12 cellular contexts compared by ENCODE assay signal in the genomic region with DNA sequence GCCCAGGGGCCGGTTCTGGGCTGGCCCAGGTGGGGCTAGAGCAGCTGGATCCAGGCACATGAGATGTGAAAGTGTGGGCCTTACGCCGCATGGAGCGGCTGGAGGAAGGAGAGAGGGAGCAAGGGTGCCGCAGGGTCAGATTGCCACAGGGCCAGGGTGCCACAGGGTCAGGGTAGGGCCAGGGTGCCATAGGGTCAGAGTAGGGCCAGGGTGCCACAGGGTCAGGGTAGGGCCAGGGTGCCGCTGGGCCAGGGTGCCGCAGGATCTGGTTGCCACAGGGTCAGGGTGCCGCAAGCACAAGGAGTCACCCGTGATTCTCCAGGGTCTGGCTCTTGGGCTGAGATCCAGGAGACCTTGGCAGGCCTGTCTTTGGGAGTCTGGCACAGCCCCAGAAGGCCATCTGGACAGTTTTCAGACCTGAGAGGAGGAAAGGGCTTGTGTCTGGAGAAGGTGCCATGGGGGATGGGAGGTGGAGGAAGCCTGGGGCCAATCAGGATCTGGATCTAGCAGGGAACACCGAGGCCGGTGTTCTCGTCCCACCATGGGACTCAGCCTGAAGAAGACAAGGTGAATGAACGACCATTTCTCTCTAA. TPM values are rescaled to one million over a fixed set of nuclear protein-coding genes. Genes with fewer than 3 reads are reported as not detected.
DNase-seq lines count a peak whose midpoint lies in the region; ATAC-seq and TF ChIP-seq lines count a peak whose summit lies in the region.
"Had no signal": no experiment of that assay in that cellular context is flagged by ENCODE, and none has a peak within 500 bp of the region (broad histone marks: within the 10 kb centered on the region; RNA-seq: fewer than 3 reads in every experiment).

No MANE protein-coding gene starts in this region.

- H3K9me3 ChIP-seq in uterus (no peaks in the 10 kb centered on the region), trophoblast cell (ENCODE audit: insufficient read depth, low read depth, low read length) (no peaks in the 10 kb centered on the region)

- H3K27ac Mint-ChIP-seq in activated naive CD4-positive, alpha-beta T cell treated with anti-CD3 and anti-CD28 coated beads, Interleukin-2, amount 50 U/mL, for 24 hours: peak overlapping the region; percentile 46
- no peak overlapping the region for H3K27ac Mint-ChIP-seq in stimulated activated memory B cell treated with anti-CD40 and anti-IgM and Interleukin-4, amounts not matched to agents 10 μg/mL and 1 μg/mL and 100 μg/mL, for 72 hours

- H2BK5ac ChIP-seq in trophoblast cell (ENCODE audit: low read depth, low read length, poor library complexity): no peak overlapping the region

- no CpG with 5 or more reads among the region's 13 CpGs for WGBS in trophoblast cell (ENCODE audit: extremely low coverage, insufficient coverage, insufficient read length)

- intact Hi-C loops in uterus (cut with DNase I; ENCODE audit: low total_unique reads): no loop called here

- H3K36me3 ChIP-seq in uterus (no peaks in the 10 kb centered on the region), trophoblast cell (ENCODE audit: control insufficient read depth in 1 of 2, insufficient read depth in 2 of 2, low read length in 2 of 2) (peaks cover 74% of the 10 kb centered on the region in 2 experiments)

- no peak for ATAC-seq in stimulated activated memory B cell treated with anti-CD40 and anti-IgM and Interleukin-4, amounts not matched to agents 10 μg/mL and 1 μg/mL and 100 μg/mL, for 72 hours

- no peak overlapping the region for H3K14ac ChIP-seq in trophoblast cell (ENCODE audit: low read length)

- H3K4ac ChIP-seq in trophoblast cell (ENCODE audit: low read depth, low read length): no peak overlapping the region

- H3K9ac ChIP-seq in trophoblast cell (ENCODE audit: low read length): no peak overlapping the region

- H3K4me3 ChIP-seq in choroid plexus epithelial cell (ENCODE audit: low read depth, low read length) (no peak overlapping the region), uterus (no peak overlapping the region), trophoblast cell (ENCODE audit: low read depth, low read length) (no peak overlapping the region)

- no peak for TF ChIP-seq POLR2A in uterus (IDR thresholded peaks at IDR 0.05)

- H3K4me2 ChIP-seq in trophoblast cell (ENCODE audit: low read length): no peak overlapping the region

- no peak overlapping the region for H3K4me3 Mint-ChIP-seq in activated naive CD4-positive, alpha-beta T cell treated with anti-CD3 and anti-CD28 coated beads, Interleukin-2, amount 50 U/mL, for 24 hours
- no peak overlapping the region for H3K4me3 Mint-ChIP-seq in stimulated activated memory B cell treated with anti-CD40 and anti-IgM and Interleukin-4, amounts not matched to agents 10 μg/mL and 1 μg/mL and 100 μg/mL, for 72 hours

- no peak overlapping the region for H4K91ac ChIP-seq in trophoblast cell (ENCODE audit: low read depth, low read length)

- peak overlapping the region; percentile 59 to 71 for H3K27ac ChIP-seq in uterus
- H3K27ac ChIP-seq in trophoblast cell (ENCODE audit: low read depth, low read length): no peak overlapping the region

- no peaks in the 10 kb centered on the region for H3K79me2 ChIP-seq in trophoblast cell (ENCODE audit: control insufficient read depth, insufficient read depth, low read length, poor library complexity)

- no peak overlapping the region for H3K23ac ChIP-seq in trophoblast cell (ENCODE audit: low read length)

- H2AFZ ChIP-seq in trophoblast cell (ENCODE audit: insufficient read depth, low read length, poor library complexity): no peak overlapping the region

- no peaks in the 10 kb centered on the region for H3K27me3 ChIP-seq in uterus
- no peaks in the 10 kb centered on the region for H3K27me3 ChIP-seq in trophoblast cell (ENCODE audit: insufficient read depth, low read length)

- no peaks in the 10 kb centered on the region for H3K9me3 Mint-ChIP-seq in activated naive CD4-positive, alpha-beta T cell treated with anti-CD3 and anti-CD28 coated beads, Interleukin-2, amount 50 U/mL, for 24 hours
- no peaks in the 10 kb centered on the region for H3K9me3 Mint-ChIP-seq in stimulated activated memory B cell treated with anti-CD40 and anti-IgM and Interleukin-4, amounts not matched to agents 10 μg/mL and 1 μg/mL and 100 μg/mL, for 72 hours

- no peak overlapping the region for H2BK12ac ChIP-seq in trophoblast cell (ENCODE audit: low read length)

- H4K8ac ChIP-seq in trophoblast cell (ENCODE audit: low read depth, low read length): no peak overlapping the region

- no peak overlapping the region for H4K12ac ChIP-seq in trophoblast cell (ENCODE audit: low read depth, low read length)

- no peak for DNase-seq in activated naive CD4-positive, alpha-beta T cell treated with Interleukin-2 at 50 U/mL for 16 hours
- peak; percentile 53 for DNase-seq in choroid plexus epithelial cell (ENCODE audit: low read depth)
- DNase-seq in mucosa of gallbladder (ENCODE audit: low spot score): peak; percentile 63
- peak; percentile 73 to 82 for DNase-seq in uterus
- no peak for DNase-seq in GM10266 (ENCODE audit: extremely low spot score)
- DNase-seq in trophoblast cell: no peak
- DNase-seq: activated CD4-positive, alpha-beta T cell treated with anti-CD3 and anti-CD28 coated beads, Interleukin-2, amount 50 U/mL, for 4 hours; mesendoderm had no signal

- H3K27me3 Mint-ChIP-seq in activated naive CD4-positive, alpha-beta T cell treated with anti-CD3 and anti-CD28 coated beads, Interleukin-2, amount 50 U/mL, for 24 hours: no peaks in the 10 kb centered on the region
- H3K27me3 Mint-ChIP-seq in stimulated activated memory B cell treated with anti-CD40 and anti-IgM and Interleukin-4, amounts not matched to agents 10 μg/mL and 1 μg/mL and 100 μg/mL, for 72 hours: no peaks in the 10 kb centered on the region

- H3K4me1 ChIP-seq in uterus: peaks cover 6 to 12% of the 10 kb centered on the region in 2 donors
- H3K4me1 ChIP-seq in trophoblast cell (ENCODE audit: control insufficient read depth in 1 of 2, insufficient read depth in 2 of 2, low read length in 2 of 2): peaks cover 18 to 22% of the 10 kb centered on the region in 2 experiments

- TF ChIP-seq CTCF in choroid plexus epithelial cell (conservative IDR thresholded peaks at IDR 0.05; ENCODE audit: low read depth, low read length): no peak
- TF ChIP-seq CTCF in uterus (IDR thresholded peaks at IDR 0.05): no peak
- TF ChIP-seq CTCF in GM10266 (IDR thresholded peaks at IDR 0.05; ENCODE audit: control insufficient read depth, insufficient read depth, low read depth, missing control alignments): no peak

- H2AK5ac ChIP-seq in trophoblast cell (ENCODE audit: low read length): no peak overlapping the region

- no peak overlapping the region for H2BK120ac ChIP-seq in trophoblast cell (ENCODE audit: insufficient read depth, low read length, poor library complexity)

- peaks cover 5% of the 10 kb centered on the region for H3K79me1 ChIP-seq in trophoblast cell (ENCODE audit: low read length)

- H3K18ac ChIP-seq in trophoblast cell (ENCODE audit: low read length): no peak overlapping the region

- peaks cover 7% of the 10 kb centered on the region for H3K36me3 Mint-ChIP-seq in activated naive CD4-positive, alpha-beta T cell treated with anti-CD3 and anti-CD28 coated beads, Interleukin-2, amount 50 U/mL, for 24 hours
- peaks cover 48% of the 10 kb centered on the region for H3K36me3 Mint-ChIP-seq in stimulated activated memory B cell treated with anti-CD40 and anti-IgM and Interleukin-4, amounts not matched to agents 10 μg/mL and 1 μg/mL and 100 μg/mL, for 72 hours

- peaks cover 12% of the 10 kb centered on the region for H3K4me1 Mint-ChIP-seq in activated naive CD4-positive, alpha-beta T cell treated with anti-CD3 and anti-CD28 coated beads, Interleukin-2, amount 50 U/mL, for 24 hours
- H3K4me1 Mint-ChIP-seq in stimulated activated memory B cell treated with anti-CD40 and anti-IgM and Interleukin-4, amounts not matched to agents 10 μg/mL and 1 μg/mL and 100 μg/mL, for 72 hours: peaks cover 21% of the 10 kb centered on the region

RNA-seq across cellular contexts. Expression of gene LASP1, which starts 42.5 kb away (rescaled TPM):
- total RNA-seq in mucosa of gallbladder: 247 TPM
- total RNA-seq in uterus: 100 to 1,000 TPM in 1 of 4 donors, 10 to 100 TPM in 3; 21.2 to 119 (median 58.2) TPM
- polyA plus RNA-seq in trophoblast cell (2013): 157 TPM in 2 replicates

RNA-seq across cellular contexts. Expression of gene FBXO47, which starts 54.9 kb away (rescaled TPM):
- total RNA-seq in mucosa of gallbladder: not detected
- under 1 TPM in 1 of 4 donors, not detected in 3; 0.14 TPM for total RNA-seq in uterus
- not detected in 2 replicates for polyA plus RNA-seq in trophoblast cell (2013)
- total RNA-seq: HT1080 had no signal
- polyA plus RNA-seq: BJ had no signal

RNA-seq across cellular contexts. Expression of gene RPL23, which starts 58.8 kb away (rescaled TPM):
- total RNA-seq in mucosa of gallbladder (984 TPM), uterus (1,000 to 10,000 TPM; 1,418 to 5,044 (median 2,630) TPM)
- 2,811 and 2,862 TPM in 2 replicates for polyA plus RNA-seq in trophoblast cell (2013)

Comparison
In these comparisons a context has a peak if more than half of its experiments do, and no peak if none do; other contexts are left out.
1. DNase-seq: peak in choroid plexus epithelial cell (single experiment), mucosa of gallbladder (single experiment) and uterus (2 of 2); none in activated naive CD4-positive, alpha-beta T cell treated with Interleukin-2 at 50 U/mL for 16 hours (single experiment), GM10266 (single experiment) and trophoblast cell (0 of 2).